ENCODE assay signal across 23 cellular contexts in the genomic region with DNA sequence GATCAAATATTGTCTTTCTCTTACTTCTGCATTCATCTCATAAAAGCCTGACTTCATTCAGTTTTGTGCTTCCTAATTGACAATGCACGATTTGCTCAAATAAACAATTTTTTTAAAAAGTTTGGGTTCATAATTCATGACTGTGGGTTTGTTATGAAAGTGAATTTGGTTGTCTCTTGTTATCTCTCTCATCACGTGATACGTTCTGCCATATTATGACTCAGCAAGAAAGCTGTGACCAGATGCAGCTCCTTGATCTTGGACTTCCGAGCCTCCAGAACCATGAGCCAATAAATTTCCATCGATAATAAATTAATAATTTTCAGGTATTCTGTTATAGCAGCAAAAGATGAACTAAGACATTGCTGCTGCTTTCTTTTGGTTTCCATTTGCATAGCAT.
"Had no signal": no experiment of that assay in that cellular context is flagged by ENCODE, and none has a peak within 500 bp of the region (broad histone marks: within the 10 kb centered on the region; RNA-seq: fewer than 3 reads in every experiment).

No MANE protein-coding gene starts in this region.

- H3K4me3 Mint-ChIP-seq: nephron; stimulated activated effector memory CD8-positive, alpha-beta T cell treated with anti-CD3 and anti-CD28 coated beads, Interleukin-12 subunit alpha, Interleukin-12 subunit beta, amount 100 ng/mL, for 72 hours; type B pancreatic cell had no signal

- DNase-seq: dorsolateral prefrontal cortex; effector CD8-positive, alpha-beta T cell; heart left ventricle; hippocampal formation; left colon; left ventricle myocardium superior; mesenchymal stem cell; midbrain; occipital lobe; pancreas; right cardiac atrium; stimulated activated CD4-positive, alpha-beta T cell treated with anti-CD3 and anti-CD28 coated beads, Interleukin-4, amount 100 ng/mL, for 1 hour; stimulated activated CD8-positive, alpha-beta memory T cell treated with anti-CD3 and anti-CD28 coated beads, Interleukin-4, amount 100 ng/mL, for 48 hours; stimulated activated naive CD8-positive, alpha-beta T cell treated with anti-CD3 and anti-CD28 coated beads, Interleukin-15, Interleukin-2, amounts not matched to agents 100 U/mL and 50 U/mL, for 24 hours; thyroid gland had no signal

- H3K36me3 Mint-ChIP-seq: stimulated activated effector memory CD8-positive, alpha-beta T cell treated with anti-CD3 and anti-CD28 coated beads, Interleukin-12 subunit alpha, Interleukin-12 subunit beta, amount 100 ng/mL, for 72 hours; type B pancreatic cell had no signal

- H3K4me3 ChIP-seq: dorsolateral prefrontal cortex, heart left ventricle, lung, pancreas, suprapubic skin, thyroid gland had no signal

- FAIRE-seq: frontal cortex, pancreas, urothelium cell line had no signal

- H3K9me3 ChIP-seq: heart left ventricle, pancreas, suprapubic skin, thyroid gland had no signal

- H3K27ac Mint-ChIP-seq: nephron; progenitor cell of endocrine pancreas; stimulated activated effector memory CD8-positive, alpha-beta T cell treated with anti-CD3 and anti-CD28 coated beads, Interleukin-12 subunit alpha, Interleukin-12 subunit beta, amount 100 ng/mL, for 72 hours; type B pancreatic cell had no signal

- H3K36me3 ChIP-seq: heart left ventricle, pancreas, suprapubic skin, thyroid gland had no signal

- H3K9me3 Mint-ChIP-seq: nephron; stimulated activated effector memory CD8-positive, alpha-beta T cell treated with anti-CD3 and anti-CD28 coated beads, Interleukin-12 subunit alpha, Interleukin-12 subunit beta, amount 100 ng/mL, for 72 hours; type B pancreatic cell had no signal

- H3K27me3 Mint-ChIP-seq: progenitor cell of endocrine pancreas, type B pancreatic cell had no signal

- H3K27ac ChIP-seq: dorsolateral prefrontal cortex, heart left ventricle, pancreas, suprapubic skin, thyroid gland had no signal

- ATAC-seq: heart left ventricle; left colon; left ventricle myocardium superior; pancreas; right cardiac atrium; stimulated activated effector memory CD8-positive, alpha-beta T cell treated with anti-CD3 and anti-CD28 coated beads, Interleukin-12 subunit alpha, Interleukin-12 subunit beta, amount 100 ng/mL, for 72 hours; stimulated activated naive CD8-positive, alpha-beta T cell treated with anti-CD3 and anti-CD28 coated beads, Interleukin-15, Interleukin-2, amounts not matched to agents 100 U/mL and 50 U/mL, for 24 hours had no signal

- H3K4me1 Mint-ChIP-seq: nephron; stimulated activated effector memory CD8-positive, alpha-beta T cell treated with anti-CD3 and anti-CD28 coated beads, Interleukin-12 subunit alpha, Interleukin-12 subunit beta, amount 100 ng/mL, for 72 hours had no signal

- H3K27me3 ChIP-seq: dorsolateral prefrontal cortex, heart left ventricle, pancreas, suprapubic skin, thyroid gland had no signal

- H3K4me1 ChIP-seq: heart left ventricle, pancreas, suprapubic skin, thyroid gland had no signal
